In the genomic region with DNA sequence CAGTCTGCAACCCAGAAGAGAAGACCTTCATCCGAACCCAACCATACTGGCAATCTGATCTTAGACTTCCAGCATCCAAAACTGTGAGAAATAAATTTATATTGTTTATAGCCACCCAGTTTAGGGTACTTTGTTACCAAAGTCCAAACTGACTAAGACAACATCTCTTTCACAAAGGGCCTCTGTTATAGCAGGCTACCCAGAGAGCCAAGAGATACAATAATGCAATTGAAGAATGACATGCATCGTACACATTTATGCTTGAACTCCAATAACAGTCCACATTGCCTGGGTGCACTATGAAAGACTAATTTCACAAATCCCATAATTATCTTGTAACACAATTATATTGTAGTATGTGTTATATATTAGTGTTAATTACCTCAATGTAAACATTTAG, we compare ENCODE assay signal across 23 cellular contexts. TPM values are rescaled to one million over a fixed set of nuclear protein-coding genes. Genes with fewer than 3 reads are reported as not detected.
DNase-seq lines count a peak whose midpoint lies in the region; TF ChIP-seq lines count a peak whose summit lies in the region.
"Had no signal": no experiment of that assay in that cellular context is flagged by ENCODE, and none has a peak within 500 bp of the region (broad histone marks: within the 10 kb centered on the region; RNA-seq: fewer than 3 reads in every experiment).

No MANE protein-coding gene starts in this region.

- no peaks in the 10 kb centered on the region for H3K27me3 Mint-ChIP-seq in type B pancreatic cell
- H3K27me3 Mint-ChIP-seq: CD4-positive, alpha-beta T cell; CD8-positive, alpha-beta memory T cell had no signal

- in situ Hi-C loops in SK-MEL-5 (cut with HindIII; ENCODE audit: low pct_unique_long_range_greater_than_20kb, low sequenced_read_pairs): loop anchor here (25.0 kb wide), 1 partner anchor 162 kb away; no protein-coding TSS in a partner anchor

- no peak for TF ChIP-seq POLR2A in uterus (IDR thresholded peaks at IDR 0.05)

- H3K36me3 ChIP-seq in uterus: no peaks in the 10 kb centered on the region
- H3K36me3 ChIP-seq: BE2C; BLaER1 treated with 17β-estradiol and CSF1 and Interleukin-3, amounts not matched to agents 10 nM and 100 nM; HAP-1 had no signal

- no peak overlapping the region for H3K27ac ChIP-seq in uterus
- H3K27ac ChIP-seq: A549; BLaER1 treated with 17β-estradiol and CSF1 and Interleukin-3, amounts not matched to agents 10 nM and 100 nM had no signal

- H3K36me3 Mint-ChIP-seq in type B pancreatic cell: no peaks in the 10 kb centered on the region
- H3K36me3 Mint-ChIP-seq: CD14-positive monocyte; CD8-positive, alpha-beta memory T cell had no signal

- DNase-seq in SK-MEL-5 (ENCODE audit: low read depth, low spot score) (peak; percentile 22), globus pallidus (ENCODE audit: low spot score) (peak; percentile 24), pons (ENCODE audit: low spot score) (peak; percentile 51), uterus (no peak), type B pancreatic cell (ENCODE audit: extremely low spot score, unreplicated experiment) (no peak)
- no peak for DNase-seq in effector CD8-positive, alpha-beta T cell (lab: John Stamatoyannopoulos, UW)
- DNase-seq: 8988T; ACHN; BE2C; Calu3; CD4-positive, alpha-beta T cell; CD8-positive, alpha-beta memory T cell; COR-L47; DMS53; DMS79 treated with DMSO at 0.1 percent for 48 hours; GF-D8; GOT3; HFFc6 had no signal

- no peaks in the 10 kb centered on the region for H3K4me1 Mint-ChIP-seq in type B pancreatic cell (ENCODE audit: unreplicated experiment)

- no peaks in the 10 kb centered on the region for H3K9me3 Mint-ChIP-seq in type B pancreatic cell
- H3K9me3 Mint-ChIP-seq: CD4-positive, alpha-beta T cell; CD8-positive, alpha-beta memory T cell; HFFc6 had no signal

- H3K27ac Mint-ChIP-seq in type B pancreatic cell: no peak overlapping the region
- H3K27ac Mint-ChIP-seq: CD4-positive, alpha-beta T cell; HFFc6 had no signal

- no peak for TF ChIP-seq CTCF in uterus (IDR thresholded peaks at IDR 0.05)
- no peak for TF ChIP-seq CTCF in type B pancreatic cell (conservative IDR thresholded peaks at IDR 0.05)

- H3K9me3 ChIP-seq in uterus: no peaks in the 10 kb centered on the region
- H3K9me3 ChIP-seq: A549; BE2C; BLaER1 treated with 17β-estradiol and CSF1 and Interleukin-3, amounts not matched to agents 10 nM and 100 nM; HAP-1 had no signal

- intact Hi-C loops in uterus (cut with DNase I; ENCODE audit: low total_unique reads): no loop called here

- no peak overlapping the region for H3K4me3 ChIP-seq in uterus
- H3K4me3 ChIP-seq: A549; BLaER1 treated with 17β-estradiol and CSF1 and Interleukin-3, amounts not matched to agents 10 nM and 100 nM; HAP-1 had no signal

- H3K4me3 Mint-ChIP-seq in type B pancreatic cell: no peak overlapping the region
- H3K4me3 Mint-ChIP-seq: CD14-positive monocyte; CD4-positive, alpha-beta T cell; CD8-positive, alpha-beta memory T cell; HFFc6 had no signal

- H3K27me3 ChIP-seq in uterus: no peaks in the 10 kb centered on the region
- H3K27me3 ChIP-seq: BE2C; BLaER1 treated with 17β-estradiol and CSF1 and Interleukin-3, amounts not matched to agents 10 nM and 100 nM had no signal

- no peaks in the 10 kb centered on the region for H3K4me1 ChIP-seq in uterus
- H3K4me1 ChIP-seq: BE2C, HAP-1 had no signal

RNA-seq across cellular contexts. Expression of gene ANKRD44, which starts 39.1 kb away (rescaled TPM):
- total RNA-seq in SK-MEL-5 (2014; rRNA removed; shearing (Covaris generic)): 34.6 and 42.2 TPM in 2 replicates
- 55.1 and 66.0 TPM in 2 replicates for polyA plus RNA-seq in SK-MEL-5 (2015; cell fraction: cytosol; rRNA removed)
- 35.8 and 44.4 TPM in 2 replicates for polyA plus RNA-seq in SK-MEL-5 (2015; cell fraction: nucleus; rRNA removed)
- total RNA-seq in uterus: 10 to 100 TPM; 14.4 to 71.5 (median 23.2) TPM
- 3.1 and 14.2 TPM in 2 replicates for total RNA-seq in type B pancreatic cell (ENCODE audit: low replicate concordance)
- total RNA-seq: G401 had no signal

Comparison
In these comparisons a context has a peak if more than half of its experiments do, and no peak if none do; other contexts are left out.
1. DNase-seq: peak in SK-MEL-5 (single experiment), globus pallidus (single experiment) and pons (single experiment); none in uterus (0 of 2), effector CD8-positive, alpha-beta T cell (single experiment) and type B pancreatic cell (single experiment).